1 cellular context compared by ENCODE assay signal in the genomic region with DNA sequence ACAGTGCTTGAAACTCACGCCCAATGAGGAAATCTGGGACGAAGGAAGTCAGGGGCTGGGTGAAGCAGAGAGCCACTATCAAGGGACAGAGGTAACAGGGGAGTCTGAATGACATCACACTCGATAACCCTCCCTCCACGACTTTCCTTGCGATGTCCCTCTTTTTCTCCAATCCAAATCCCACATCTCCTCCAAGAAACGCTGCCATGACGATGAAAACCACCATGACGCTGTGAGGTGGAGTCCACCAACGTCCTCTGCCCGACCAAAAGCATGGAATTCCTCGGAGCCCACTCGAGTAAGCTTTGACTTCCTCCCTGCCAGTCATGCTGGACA.
TF ChIP-seq lines count a peak whose summit lies in the region.

No MANE protein-coding gene starts in this region.

TF ChIP-seq in K562, 482 proteins besides CTCF, POLR2A, EP300 and RAD21:
- TF ChIP-seq, protein P1, sequence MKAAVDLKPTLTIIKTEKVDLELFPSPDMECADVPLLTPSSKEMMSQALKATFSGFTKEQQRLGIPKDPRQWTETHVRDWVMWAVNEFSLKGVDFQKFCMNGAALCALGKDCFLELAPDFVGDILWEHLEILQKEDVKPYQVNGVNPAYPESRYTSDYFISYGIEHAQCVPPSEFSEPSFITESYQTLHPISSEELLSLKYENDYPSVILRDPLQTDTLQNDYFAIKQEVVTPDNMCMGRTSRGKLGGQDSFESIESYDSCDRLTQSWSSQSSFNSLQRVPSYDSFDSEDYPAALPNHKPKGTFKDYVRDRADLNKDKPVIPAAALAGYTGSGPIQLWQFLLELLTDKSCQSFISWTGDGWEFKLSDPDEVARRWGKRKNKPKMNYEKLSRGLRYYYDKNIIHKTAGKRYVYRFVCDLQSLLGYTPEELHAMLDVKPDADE (conservative IDR thresholded peaks at IDR 0.05; ENCODE audit: control insufficient read depth, low read depth, low read length): peak; percentile 19; the same call in 1 of the 2 replicates
- TF ChIP-seq CREM (IDR thresholded peaks at IDR 0.05; ENCODE audit: low read depth) (peak; percentile 34; the same call in 1 of the 2 replicates), JUN (IDR thresholded peaks at IDR 0.05; ENCODE audit: borderline replicate concordance, low read depth, low read length) (no peak), JUN (CRISPR knock-in tag; IDR thresholded peaks at IDR 0.05; ENCODE audit: borderline replicate concordance) (no peak), TAF1 (IDR thresholded peaks at IDR 0.05; ENCODE audit: control insufficient read depth, extremely low read depth, insufficient read depth, low read length, severe bottlenecking) (peak; percentile 5)
